ENCODE assay signal across 27 cellular contexts in genomic region chr2:202990501-202990900, GRCh38.
"Had no signal": no experiment of that assay in that cellular context is flagged by ENCODE, and none has a peak within 500 bp of the region (broad histone marks: within the 10 kb centered on the region; RNA-seq: fewer than 3 reads in every experiment).

No MANE protein-coding gene starts in this region.

- H3K27ac ChIP-seq: stomach, suprapubic skin, testis, thoracic aorta, thyroid gland, tibial artery, tibial nerve, transverse colon, upper lobe of left lung, upper lobe of right lung, uterus, vagina had no signal

- H3K9me3 ChIP-seq: stomach, suprapubic skin, testis, thoracic aorta, thyroid gland, tibial artery, tibial nerve, transverse colon, upper lobe of left lung, upper lobe of right lung, uterus, vagina had no signal

- H3K4me3 ChIP-seq: stomach, suprapubic skin, testis, thoracic aorta, thyroid gland, tibial artery, tibial nerve, transverse colon, upper lobe of left lung, upper lobe of right lung, uterus, vagina had no signal

- ATAC-seq: stimulated activated effector memory CD8-positive, alpha-beta T cell treated with anti-CD3 and anti-CD28 coated beads, Interleukin-12 subunit alpha, Interleukin-12 subunit beta, amount 100 ng/mL, for 72 hours; stimulated activated memory B cell treated with anti-CD40 and anti-IgM and Interleukin-4, amounts not matched to agents 10 μg/mL and 1 μg/mL and 100 μg/mL, for 72 hours; stimulated activated naive B cell treated with anti-CD40 and anti-IgM and Interleukin-4, amounts not matched to agents 10 μg/mL and 1 μg/mL and 100 μg/mL, for 72 hours; stimulated activated naive CD8-positive, alpha-beta T cell treated with anti-CD3 and anti-CD28 coated beads, Interleukin-15, amount 100 ng/mL, for 72 hours; stimulated activated naive CD8-positive, alpha-beta T cell treated with anti-CD3 and anti-CD28 coated beads, Interleukin-15, Interleukin-2, amounts not matched to agents 100 U/mL and 50 U/mL, for 24 hours; upper lobe of right lung had no signal

- DNase-seq: stimulated activated CD4-positive, alpha-beta T cell treated with anti-CD3 and anti-CD28 coated beads, Interleukin-2, amount 100 ng/mL, for 48 hours; stimulated activated CD4-positive, alpha-beta T cell treated with anti-CD3 and anti-CD28 coated beads, Interleukin-4, amount 100 ng/mL, for 1 hour; stimulated activated CD4-positive, alpha-beta T cell treated with anti-CD3 and anti-CD28 coated beads, Interleukin-4, amount 100 ng/mL, for 24 hours; stimulated activated CD4-positive, alpha-beta T cell treated with anti-CD3 and anti-CD28 coated beads, Interleukin-4, amount 100 ng/mL, for 4 hours; stimulated activated CD8-positive, alpha-beta memory T cell treated with anti-CD3 and anti-CD28 coated beads, Interleukin-4, amount 100 ng/mL, for 48 hours; stimulated activated naive B cell treated with anti-CD40 and anti-IgM and Interleukin-4, amounts not matched to agents 10 μg/mL and 1 μg/mL and 100 μg/mL, for 72 hours; stimulated activated naive CD4-positive, alpha-beta T cell; stimulated activated naive CD4-positive, alpha-beta T cell treated with Interleukin-2 at 50 U/mL for 16 hours; stimulated activated naive CD8-positive, alpha-beta T cell treated with anti-CD3 and anti-CD28 coated beads, Interleukin-15, amount 100 ng/mL, for 72 hours; stimulated activated naive CD8-positive, alpha-beta T cell treated with anti-CD3 and anti-CD28 coated beads, Interleukin-15, Interleukin-2, amounts not matched to agents 100 U/mL and 50 U/mL, for 24 hours; stomach; substantia nigra; testis; thyroid gland; tibial artery; transverse colon; trophoblast cell; upper lobe of left lung; upper lobe of right lung; uterus had no signal

- H3K4me1 ChIP-seq: stomach, suprapubic skin, testis, thyroid gland, tibial artery, tibial nerve, transverse colon, upper lobe of left lung, upper lobe of right lung, uterus, vagina had no signal

- H3K27me3 ChIP-seq: stomach, suprapubic skin, testis, thyroid gland, tibial artery, tibial nerve, transverse colon, upper lobe of left lung, upper lobe of right lung, uterus, vagina had no signal

- H3K36me3 ChIP-seq: stomach, thoracic aorta, thyroid gland, tibial artery, tibial nerve, transverse colon, upper lobe of left lung, upper lobe of right lung, uterus, vagina had no signal

- FAIRE-seq: urothelium cell line had no signal
